ENCODE assay signal across 27 cellular contexts in the genomic region with DNA sequence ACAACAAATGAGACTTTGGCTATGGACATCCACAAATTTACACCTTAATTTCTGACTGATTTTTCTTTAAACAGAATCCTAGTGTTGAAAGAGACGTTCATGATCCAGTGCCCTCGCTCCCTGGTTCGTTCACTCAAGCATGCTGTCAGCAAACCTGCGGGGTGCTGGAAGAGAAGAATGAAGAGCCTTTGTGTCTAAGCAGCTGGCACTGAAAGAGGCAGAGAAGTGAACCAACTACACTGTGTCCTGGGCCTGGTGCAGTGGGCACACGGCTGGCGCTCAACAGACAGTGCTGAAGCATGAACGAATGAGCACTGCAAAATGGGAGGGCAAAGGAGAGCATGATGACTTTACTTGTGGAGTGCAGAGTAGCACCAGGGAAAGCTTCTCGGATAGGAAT. TPM values are rescaled to one million over a fixed set of nuclear protein-coding genes. Genes with fewer than 3 reads are reported as not detected.
"Had no signal": no experiment of that assay in that cellular context is flagged by ENCODE, and none has a peak within 500 bp of the region (broad histone marks: within the 10 kb centered on the region; RNA-seq: fewer than 3 reads in every experiment).

No MANE protein-coding gene starts in this region.

- ATAC-seq: activated CD4-positive, alpha-beta T cell treated with anti-CD3 and anti-CD28 coated beads for 36 hours had no signal

- H3K27me3 ChIP-seq: Peyer's patch, SJCRH30 had no signal

- H3K27ac ChIP-seq: Peyer's patch, RWPE1, SJCRH30, VCaP had no signal

- H3K4me3 Mint-ChIP-seq: activated CD4-positive, alpha-beta memory T cell treated with anti-CD3 and anti-CD28 coated beads, Interleukin-2, amount 10 ng/mL, durations not matched to agents 7 days and 5 days; activated CD4-positive, alpha-beta T cell treated with anti-CD3 and anti-CD28 coated beads for 36 hours; activated naive CD4-positive, alpha-beta T cell treated with anti-CD3 and anti-CD28 coated beads, Interleukin-2, amount 50 U/mL, for 24 hours; central memory CD8-positive, alpha-beta T cell had no signal

- DNase-seq: activated CD4-positive, alpha-beta memory T cell treated with anti-CD3 and anti-CD28 coated beads, Interleukin-2, amount 10 ng/mL, durations not matched to agents 7 days and 5 days; activated CD4-positive, alpha-beta T cell treated with anti-CD3 and anti-CD28 coated beads for 36 hours; activated CD4-positive, alpha-beta T cell treated with anti-CD3 and anti-CD28 coated beads, Interleukin-2, amount 50 U/mL, for 1 hour; activated naive CD4-positive, alpha-beta T cell; activated T-cell treated with anti-CD3 and anti-CD28 coated beads for 4 hours; aorta; KG1; NCI-H1048; NCI-H2029; NCI-H2107; NCI-H2171 treated with DMSO at 0.1 percent for 48 hours; NCI-H226; NCI-H510A treated with DMSO at 0.1 percent for 48 hours; Peyer's patch; Right ventricle myocardium superior; SJCRH30; SK-N-SH; T-helper 1 cell had no signal

- H3K27ac Mint-ChIP-seq: activated CD4-positive, alpha-beta memory T cell treated with anti-CD3 and anti-CD28 coated beads, Interleukin-2, amount 10 ng/mL, durations not matched to agents 7 days and 5 days; activated CD4-positive, alpha-beta T cell treated with anti-CD3 and anti-CD28 coated beads for 36 hours; activated naive CD4-positive, alpha-beta T cell treated with anti-CD3 and anti-CD28 coated beads, Interleukin-2, amount 50 U/mL, for 24 hours had no signal

- H3K9me3 ChIP-seq: Peyer's patch, SJCRH30, SK-N-SH had no signal

- H3K27me3 Mint-ChIP-seq: activated CD4-positive, alpha-beta memory T cell treated with anti-CD3 and anti-CD28 coated beads, Interleukin-2, amount 10 ng/mL, durations not matched to agents 7 days and 5 days; activated CD4-positive, alpha-beta T cell treated with anti-CD3 and anti-CD28 coated beads for 36 hours; activated naive CD4-positive, alpha-beta T cell treated with anti-CD3 and anti-CD28 coated beads, Interleukin-2, amount 50 U/mL, for 24 hours; central memory CD8-positive, alpha-beta T cell had no signal

- H3K36me3 ChIP-seq: Peyer's patch, SJCRH30 had no signal

- H3K4me3 ChIP-seq: Peyer's patch, SJCRH30 had no signal

- H3K9me3 Mint-ChIP-seq: activated CD4-positive, alpha-beta memory T cell treated with anti-CD3 and anti-CD28 coated beads, Interleukin-2, amount 10 ng/mL, durations not matched to agents 7 days and 5 days; activated naive CD4-positive, alpha-beta T cell treated with anti-CD3 and anti-CD28 coated beads, Interleukin-2, amount 50 U/mL, for 24 hours; central memory CD8-positive, alpha-beta T cell had no signal

- H3K4me1 ChIP-seq: Peyer's patch, SJCRH30 had no signal

RNA-seq across cellular contexts. Expression of gene C1QTNF9B, which starts 54.9 kb away (rescaled TPM):
- total RNA-seq: activated CD4-positive, alpha-beta memory T cell treated with anti-CD3 and anti-CD28 coated beads, Interleukin-2, amount 10 ng/mL, durations not matched to agents 7 days and 5 days; activated CD4-positive, alpha-beta T cell treated with anti-CD3 and anti-CD28 coated beads for 36 hours; activated CD8-positive, alpha-beta memory T cell treated with anti-CD3 and anti-CD28 coated beads for 36 hours; bronchial epithelial cell; LHCN-M2; M059J; SJCRH30; T-helper 2 cell treated with Interferon-gamma antibody and Interleukin-4, amounts not matched to agents 100 ng/mL and 5 ng/mL, for 36 hours had no signal
